Comparison of ENCODE assay signal across 27 cellular contexts in the genomic region with DNA sequence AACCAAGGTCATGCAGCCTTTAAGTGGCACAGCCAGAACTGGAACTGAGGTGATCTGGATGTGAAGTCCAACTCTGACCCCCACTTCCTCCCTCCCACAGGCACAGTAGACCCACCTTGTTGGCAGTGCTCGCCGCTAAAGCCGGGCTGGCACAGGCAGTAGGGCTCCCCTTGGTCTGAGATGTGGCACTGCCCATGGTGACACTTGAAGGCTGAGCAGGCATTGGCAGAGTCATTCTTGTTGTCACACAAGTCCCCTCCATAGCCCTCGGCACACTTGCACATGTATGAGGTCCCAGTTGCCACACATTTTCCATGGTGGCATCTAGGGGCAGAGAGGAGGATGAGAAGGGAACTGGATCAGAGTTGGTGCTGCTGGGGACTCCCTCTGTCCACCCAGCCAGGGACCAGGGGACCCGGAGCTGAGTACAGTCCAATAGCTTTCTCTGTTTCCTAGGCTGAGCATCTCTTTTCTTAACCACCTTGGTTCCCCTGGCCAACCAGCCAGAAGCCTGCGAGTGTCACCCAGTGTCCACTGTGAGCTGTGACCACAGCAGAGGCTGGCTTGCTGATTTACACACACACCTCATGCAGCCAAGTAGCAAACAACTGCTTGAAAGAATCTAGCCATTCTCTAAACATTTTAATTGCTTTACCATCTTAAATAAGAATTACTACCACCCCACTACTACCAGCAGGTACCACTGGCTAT.
"Had no signal": no experiment of that assay in that cellular context is flagged by ENCODE, and none has a peak within 500 bp of the region (broad histone marks: within the 10 kb centered on the region; RNA-seq: fewer than 3 reads in every experiment).

No MANE protein-coding gene starts in this region.

- H3K27ac Mint-ChIP-seq: activated CD4-positive, alpha-beta memory T cell treated with anti-CD3 and anti-CD28 coated beads, Interleukin-2, amount 10 ng/mL, durations not matched to agents 7 days and 5 days; activated CD8-positive, alpha-beta memory T cell treated with anti-CD3 and anti-CD28 coated beads, Interleukin-2, amount 10 ng/mL, durations not matched to agents 7 days and 5 days; activated naive CD4-positive, alpha-beta T cell treated with anti-CD3 and anti-CD28 coated beads, Interleukin-2, amount 50 U/mL, for 24 hours; activated naive CD8-positive, alpha-beta T cell treated with anti-CD3 and anti-CD28 coated beads, Interleukin-2, amount 10 ng/mL, durations not matched to agents 7 days and 5 days had no signal

- H3K36me3 ChIP-seq: WERI-Rb-1 had no signal

- H3K4me3 Mint-ChIP-seq: activated CD4-positive, alpha-beta memory T cell treated with anti-CD3 and anti-CD28 coated beads, Interleukin-2, amount 10 ng/mL, durations not matched to agents 7 days and 5 days; activated CD8-positive, alpha-beta memory T cell treated with anti-CD3 and anti-CD28 coated beads, Interleukin-2, amount 10 ng/mL, durations not matched to agents 7 days and 5 days; activated naive CD4-positive, alpha-beta T cell treated with anti-CD3 and anti-CD28 coated beads, Interleukin-2, amount 50 U/mL, for 24 hours; activated naive CD8-positive, alpha-beta T cell treated with anti-CD3 and anti-CD28 coated beads, Interleukin-2, amount 10 ng/mL, durations not matched to agents 7 days and 5 days had no signal

- ATAC-seq: activated CD8-positive, alpha-beta memory T cell treated with anti-CD3 and anti-CD28 coated beads, Interleukin-2, amount 10 ng/mL, durations not matched to agents 7 days and 5 days had no signal

- H3K27me3 ChIP-seq: ascending aorta had no signal

- H3K4me1 Mint-ChIP-seq: activated CD4-positive, alpha-beta memory T cell treated with anti-CD3 and anti-CD28 coated beads, Interleukin-2, amount 10 ng/mL, durations not matched to agents 7 days and 5 days; activated CD8-positive, alpha-beta memory T cell treated with anti-CD3 and anti-CD28 coated beads, Interleukin-2, amount 10 ng/mL, durations not matched to agents 7 days and 5 days; activated naive CD4-positive, alpha-beta T cell treated with anti-CD3 and anti-CD28 coated beads, Interleukin-2, amount 50 U/mL, for 24 hours; activated naive CD8-positive, alpha-beta T cell treated with anti-CD3 and anti-CD28 coated beads, Interleukin-2, amount 10 ng/mL, durations not matched to agents 7 days and 5 days had no signal

- H3K36me3 Mint-ChIP-seq: activated CD8-positive, alpha-beta memory T cell treated with anti-CD3 and anti-CD28 coated beads, Interleukin-2, amount 10 ng/mL, durations not matched to agents 7 days and 5 days; activated naive CD4-positive, alpha-beta T cell treated with anti-CD3 and anti-CD28 coated beads, Interleukin-2, amount 50 U/mL, for 24 hours; activated naive CD8-positive, alpha-beta T cell treated with anti-CD3 and anti-CD28 coated beads, Interleukin-2, amount 10 ng/mL, durations not matched to agents 7 days and 5 days had no signal

- H3K4me3 ChIP-seq: ascending aorta had no signal

- H3K27ac ChIP-seq: ascending aorta, WERI-Rb-1 had no signal

- DNase-seq: activated CD4-positive, alpha-beta memory T cell treated with anti-CD3 and anti-CD28 coated beads, Interleukin-2, amount 10 ng/mL, durations not matched to agents 7 days and 5 days; activated CD4-positive, alpha-beta T cell treated with anti-CD3 and anti-CD28 coated beads for 1 hour; activated CD4-positive, alpha-beta T cell treated with anti-CD3 and anti-CD28 coated beads for 48 hours; activated CD4-positive, CD25-positive, alpha-beta regulatory T cell; activated CD8-positive, alpha-beta memory T cell treated with anti-CD3 and anti-CD28 coated beads for 24 hours; activated CD8-positive, alpha-beta memory T cell treated with anti-CD3 and anti-CD28 coated beads, Interleukin-2, amount 10 ng/mL, durations not matched to agents 7 days and 5 days; activated CD8-positive, alpha-beta memory T cell treated with anti-CD3 and anti-CD28 coated beads, Interleukin-2, amount 50 U/mL, for 48 hours; activated gamma-delta T cell; activated naive CD4-positive, alpha-beta T cell treated with Interleukin-2 at 50 U/mL for 16 hours; activated naive CD8-positive, alpha-beta T cell treated with anti-CD3 and anti-CD28 coated beads, Interleukin-2, amount 10 ng/mL, durations not matched to agents 7 days and 5 days; activated T-cell treated with anti-CD3 and anti-CD28 coated beads, Interleukin-2, amount 50 U/mL, for 48 hours; amygdala; NCI-H1105; NCI-H1417 treated with DMSO at 0.1 percent for 48 hours; NCI-H187 treated with DMSO at 0.1 percent for 48 hours; NCI-H2081; NCI-H226; NCI-H446 treated with DMSO at 0.1 percent for 48 hours; NCI-H524 treated with DMSO at 0.1 percent for 48 hours; Right ventricle myocardium superior; SW 1271; T-helper 1 cell; T-helper 2 cell; T-helper 9 cell; WERI-Rb-1 had no signal

- H3K9me3 ChIP-seq: ascending aorta had no signal

- H3K27me3 Mint-ChIP-seq: activated CD4-positive, alpha-beta memory T cell treated with anti-CD3 and anti-CD28 coated beads, Interleukin-2, amount 10 ng/mL, durations not matched to agents 7 days and 5 days; activated CD8-positive, alpha-beta memory T cell treated with anti-CD3 and anti-CD28 coated beads, Interleukin-2, amount 10 ng/mL, durations not matched to agents 7 days and 5 days; activated naive CD4-positive, alpha-beta T cell treated with anti-CD3 and anti-CD28 coated beads, Interleukin-2, amount 50 U/mL, for 24 hours; activated naive CD8-positive, alpha-beta T cell treated with anti-CD3 and anti-CD28 coated beads, Interleukin-2, amount 10 ng/mL, durations not matched to agents 7 days and 5 days had no signal

- H3K9me3 Mint-ChIP-seq: activated CD4-positive, alpha-beta memory T cell treated with anti-CD3 and anti-CD28 coated beads, Interleukin-2, amount 10 ng/mL, durations not matched to agents 7 days and 5 days; activated naive CD4-positive, alpha-beta T cell treated with anti-CD3 and anti-CD28 coated beads, Interleukin-2, amount 50 U/mL, for 24 hours; activated naive CD8-positive, alpha-beta T cell treated with anti-CD3 and anti-CD28 coated beads, Interleukin-2, amount 10 ng/mL, durations not matched to agents 7 days and 5 days had no signal

- H3K4me1 ChIP-seq: ascending aorta had no signal
